7 cellular contexts compared by ENCODE assay signal in the genomic region with DNA sequence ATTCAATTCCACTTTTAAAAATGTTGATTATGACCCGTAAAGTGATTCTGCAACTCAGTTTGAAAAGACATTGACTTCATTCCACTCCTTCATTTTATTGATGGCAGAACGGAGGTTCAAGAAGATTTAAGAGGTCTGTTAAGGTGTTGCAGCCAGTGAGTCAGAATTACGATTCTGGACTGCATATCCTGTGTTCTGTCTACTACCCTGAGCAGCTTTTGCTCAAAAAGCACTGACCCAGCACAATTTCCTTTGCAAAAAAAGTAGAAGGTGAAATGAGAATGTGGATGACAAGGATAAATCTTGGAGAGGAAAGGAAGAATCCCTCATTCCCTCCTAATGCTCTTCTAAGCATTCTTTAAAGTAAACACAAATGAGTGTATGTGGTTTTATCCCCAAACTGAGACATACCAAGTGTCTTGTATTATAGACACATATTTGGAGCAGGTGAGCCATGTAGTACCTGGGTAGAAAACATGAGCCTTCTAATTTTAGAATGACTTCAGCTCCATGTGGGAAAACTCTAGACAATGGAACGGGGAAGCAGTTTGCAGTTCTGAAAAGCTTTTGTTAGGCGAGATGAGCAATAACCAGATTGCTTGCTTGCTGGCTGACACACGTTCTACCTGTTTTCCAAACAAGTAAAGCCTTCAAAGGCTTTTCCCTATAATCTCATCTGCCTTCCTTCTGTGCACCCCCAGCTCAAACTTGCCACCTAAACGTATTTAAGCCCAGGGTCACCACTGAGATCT.
"Had no signal": no experiment of that assay in that cellular context is flagged by ENCODE, and none has a peak within 500 bp of the region (broad histone marks: within the 10 kb centered on the region; RNA-seq: fewer than 3 reads in every experiment).

No MANE protein-coding gene starts in this region.

- H3K4me3 ChIP-seq: transverse colon had no signal

- DNase-seq: activated CD4-positive, alpha-beta T cell treated with anti-CD3 and anti-CD28 coated beads, Interleukin-2, amount 50 U/mL, for 1 hour; activated CD4-positive, CD25-positive, alpha-beta regulatory T cell; activated T-cell treated with anti-CD3 and anti-CD28 coated beads, Interleukin-2, amount 50 U/mL, for 1 hour; kidney; posterior cingulate gyrus; T-helper 2 cell had no signal

- H3K27me3 ChIP-seq: transverse colon had no signal

- H3K9me3 ChIP-seq: transverse colon had no signal

- H3K36me3 ChIP-seq: transverse colon had no signal
